Comparison of ENCODE assay signal across 18 cellular contexts in genomic region chr7:51665045-51665785, GRCh38.
"Had no signal": no experiment of that assay in that cellular context is flagged by ENCODE, and none has a peak within 500 bp of the region (broad histone marks: within the 10 kb centered on the region; RNA-seq: fewer than 3 reads in every experiment).

No MANE protein-coding gene starts in this region.

- H3K27ac ChIP-seq: breast epithelium, esophagus squamous epithelium, prostate gland, right atrium auricular region, suprapubic skin, transverse colon, uterus, WERI-Rb-1 had no signal

- H3K27me3 ChIP-seq: breast epithelium, right atrium auricular region, suprapubic skin, transverse colon, uterus had no signal

- H3K4me1 ChIP-seq: breast epithelium, esophagus squamous epithelium, prostate gland, right atrium auricular region, suprapubic skin, uterus had no signal

- DNase-seq: activated CD4-positive, alpha-beta T cell treated with anti-CD3 and anti-CD28 coated beads for 1 hour; activated effector memory CD4-positive, alpha-beta T cell treated with anti-CD3 and anti-CD28 coated beads, Interleukin-2, amount 50 U/mL, for 16 hours; activated naive CD4-positive, alpha-beta T cell treated with anti-CD3 and anti-CD28 coated beads, Interleukin-2, amount 50 U/mL, for 16 hours; activated T-cell treated with anti-CD3 and anti-CD28 coated beads, Interleukin-2, amount 50 U/mL, for 72 hours; aorta; cerebellar nuclear complex; cortex of kidney; effector CD4-positive, alpha-beta T cell; esophagus squamous epithelium; left cardiac atrium; natural killer cell; transverse colon; uterus; WERI-Rb-1 had no signal

- H3K9me3 ChIP-seq: breast epithelium, esophagus squamous epithelium, prostate gland, right atrium auricular region, suprapubic skin, transverse colon, uterus had no signal

- H3K36me3 ChIP-seq: breast epithelium, esophagus squamous epithelium, prostate gland, right atrium auricular region, suprapubic skin, transverse colon, uterus, WERI-Rb-1 had no signal

- H3K4me3 ChIP-seq: breast epithelium, esophagus squamous epithelium, prostate gland, right atrium auricular region, suprapubic skin, transverse colon, uterus had no signal

- ATAC-seq: activated T-cell treated with anti-CD3 and anti-CD28 coated beads, Interleukin-2, amount 50 U/mL, for 72 hours; left cardiac atrium; natural killer cell had no signal
